Comparison of ENCODE assay signal across 9 cellular contexts in the genomic region with DNA sequence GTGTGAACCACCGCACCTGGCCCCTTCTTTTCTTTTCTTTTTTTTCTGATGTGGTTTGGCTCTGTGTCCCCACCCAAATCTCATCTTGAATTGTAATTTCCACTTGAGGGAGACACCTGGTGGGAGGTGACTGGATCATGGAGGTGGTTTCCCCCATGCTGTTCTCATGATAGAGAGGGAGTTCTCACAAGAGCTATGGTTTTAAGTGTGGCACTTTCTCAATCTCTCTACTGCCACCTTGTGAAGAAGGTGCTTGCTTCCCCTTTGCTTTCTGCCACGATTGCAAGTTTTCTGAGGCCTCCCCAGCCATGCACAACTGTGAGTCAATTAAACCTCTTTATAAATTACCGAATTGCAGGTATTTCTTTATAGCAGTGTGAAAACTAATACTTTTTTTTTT. TPM values are rescaled to one million over a fixed set of nuclear protein-coding genes. Genes with fewer than 3 reads are reported as not detected.
DNase-seq lines count a peak whose midpoint lies in the region; ATAC-seq, FAIRE-seq and TF ChIP-seq lines count a peak whose summit lies in the region.
"Had no signal": no experiment of that assay in that cellular context is flagged by ENCODE, and none has a peak within 500 bp of the region (broad histone marks: within the 10 kb centered on the region; RNA-seq: fewer than 3 reads in every experiment).

No MANE protein-coding gene starts in this region.

- H3K4me1 Mint-ChIP-seq in Caco-2 (ENCODE audit: low read depth, unreplicated experiment) (peaks cover 2% of the 10 kb centered on the region), T-helper 17 cell (peaks cover 5% of the 10 kb centered on the region)

- peaks cover 6% of the 10 kb centered on the region for H3K36me3 Mint-ChIP-seq in Caco-2 (ENCODE audit: insufficient read depth, unreplicated experiment)
- no peaks in the 10 kb centered on the region for H3K36me3 Mint-ChIP-seq in T-helper 17 cell (ENCODE audit: low read depth)

- H3K36me3 ChIP-seq in Caco-2 (ENCODE audit: control insufficient read depth, insufficient read depth, low read length): no peaks in the 10 kb centered on the region
- no peaks in the 10 kb centered on the region for H3K36me3 ChIP-seq in kidney (ENCODE audit: control insufficient read depth in 1 of 2, insufficient read depth in 2 of 2, low read length in 2 of 2)

- TF ChIP-seq RAD21 in Ishikawa (IDR thresholded peaks at IDR 0.05; ENCODE audit: low read depth): peak; percentile 54

- TF ChIP-seq CTCF in Caco-2 (IDR thresholded peaks at IDR 0.05; ENCODE audit: insufficient read depth in 1 of 2, low read depth in 1 of 2, low read length in 1 of 2, severe bottlenecking in 1 of 2, unreplicated experiment in 1 of 2) (peak; percentile 46), kidney (IDR thresholded peaks at IDR 0.05; ENCODE audit: borderline replicate concordance, extremely low read depth, insufficient read depth) (peak; percentile 48)

- DNase-seq in Caco-2: peak in 1 of 2 experiments; percentile 37
- no peak for DNase-seq in T-helper 17 cell
- DNase-seq in kidney: no peak
- DNase-seq in AG08396 (ENCODE audit: low spot score): no peak
- no peak for DNase-seq in GOT3 (lab: John Stamatoyannopoulos, UW)

- H3K4me1 ChIP-seq in Caco-2: peaks cover 11% of the 10 kb centered on the region
- H3K4me1 ChIP-seq in kidney (ENCODE audit: control insufficient read depth in 1 of 2, insufficient read depth in 1 of 2, low read depth in 1 of 2, low read length in 2 of 2): peaks cover 4 to 5% of the 10 kb centered on the region in 2 donors

- H3K27ac Mint-ChIP-seq in Caco-2 (ENCODE audit: unreplicated experiment): no peak overlapping the region
- H3K27ac Mint-ChIP-seq in T-helper 17 cell: peak overlapping the region; percentile 1

- no peak overlapping the region for H3K27ac ChIP-seq in kidney (ENCODE audit: low read depth in 2 of 2, low read length in 2 of 2)
- H3K27ac ChIP-seq: parathyroid adenoma had no signal

- H3K27me3 Mint-ChIP-seq in Caco-2 (ENCODE audit: insufficient read depth, unreplicated experiment) (no peaks in the 10 kb centered on the region), T-helper 17 cell (no peaks in the 10 kb centered on the region)

- H3K9me3 ChIP-seq in Caco-2 (no peaks in the 10 kb centered on the region), T-helper 17 cell (ENCODE audit: control insufficient read depth, low read length, poor library complexity, severe bottlenecking) (no peaks in the 10 kb centered on the region), kidney (ENCODE audit: control insufficient read depth in 1 of 2, low read length in 2 of 2) (no peaks in the 10 kb centered on the region)

- H3K27me3 ChIP-seq in Caco-2 (replicated peaks; ENCODE audit: control insufficient read depth, insufficient read depth, low read length): no peaks in the 10 kb centered on the region

- H3K4me3 Mint-ChIP-seq in Caco-2 (ENCODE audit: unreplicated experiment) (no peak overlapping the region), T-helper 17 cell (no peak overlapping the region)

- POLR2A ChIA-PET in Caco-2 (lab: Charles Lee): interaction anchor here (0.9 kb wide), 1 partner anchor 10 kb away, joined by 3 read pairs; a partner anchor contains a TSS

- BruUV-seq in Caco-2 (replicated peaks; lab: Mats Ljungman, UMichigan): no TSS peak

- CTCF ChIA-PET in Caco-2 (lab: Charles Lee): interaction anchor here (0.5 to 1.0 kb wide), 12 partner anchors 11 to 320 kb away, joined by 3 to 7 read pairs (median 3); a partner anchor contains a TSS

- ATAC-seq in T-helper 17 cell (peak; percentile 78), GM18870 (IDR thresholded peaks at IDR 0.05; ENCODE audit: unreplicated experiment) (no peak), HG02973 (IDR thresholded peaks at IDR 0.05; ENCODE audit: unreplicated experiment) (no peak)

- H3K4me3 ChIP-seq in Caco-2 (ENCODE audit: low read depth, low read length) (no peak overlapping the region), kidney (ENCODE audit: low read length in 2 of 2) (no peak overlapping the region)

- no peaks in the 10 kb centered on the region for H3K9me3 Mint-ChIP-seq in Caco-2 (ENCODE audit: unreplicated experiment)

- no peak overlapping the region for H3K9ac ChIP-seq in kidney (ENCODE audit: low read length in 2 of 2)
- H3K9ac ChIP-seq: parathyroid adenoma had no signal

- no peak for TF ChIP-seq EP300 in Ishikawa (IDR thresholded peaks at IDR 0.05; ENCODE audit: borderline replicate concordance)

- intact Hi-C loops in Caco-2 (cut with micrococcal nuclease; ENCODE audit: unreplicated experiment) (loop anchor here (1.0 kb wide), 1 partner anchor 47 kb away; no protein-coding TSS in a partner anchor), kidney (cut with DNase I) (no loop called here)

- FAIRE-seq in kidney (lab: Jason Lieb, UNC): no peak

TF ChIP-seq in Ishikawa, 13 proteins besides CTCF, POLR2A, EP300 and RAD21:
- TF ChIP-seq CREB1 (IDR thresholded peaks at IDR 0.05; ENCODE audit: low read depth) (no peak), ZBTB7A (IDR thresholded peaks at IDR 0.05; ENCODE audit: low read depth) (no peak), NFIC (IDR thresholded peaks at IDR 0.05) (no peak), EGR1 (IDR thresholded peaks at IDR 0.05) (no peak), CEBPB (IDR thresholded peaks at IDR 0.05) (no peak), FOXM1 (IDR thresholded peaks at IDR 0.05; ENCODE audit: borderline replicate concordance, low read depth) (no peak), TEAD4 (IDR thresholded peaks at IDR 0.05) (no peak), YY1 (IDR thresholded peaks at IDR 0.05; ENCODE audit: low read depth) (no peak), TAF1 (IDR thresholded peaks at IDR 0.05; ENCODE audit: low read depth) (no peak)
- TF ChIP-seq, protein P1, sequence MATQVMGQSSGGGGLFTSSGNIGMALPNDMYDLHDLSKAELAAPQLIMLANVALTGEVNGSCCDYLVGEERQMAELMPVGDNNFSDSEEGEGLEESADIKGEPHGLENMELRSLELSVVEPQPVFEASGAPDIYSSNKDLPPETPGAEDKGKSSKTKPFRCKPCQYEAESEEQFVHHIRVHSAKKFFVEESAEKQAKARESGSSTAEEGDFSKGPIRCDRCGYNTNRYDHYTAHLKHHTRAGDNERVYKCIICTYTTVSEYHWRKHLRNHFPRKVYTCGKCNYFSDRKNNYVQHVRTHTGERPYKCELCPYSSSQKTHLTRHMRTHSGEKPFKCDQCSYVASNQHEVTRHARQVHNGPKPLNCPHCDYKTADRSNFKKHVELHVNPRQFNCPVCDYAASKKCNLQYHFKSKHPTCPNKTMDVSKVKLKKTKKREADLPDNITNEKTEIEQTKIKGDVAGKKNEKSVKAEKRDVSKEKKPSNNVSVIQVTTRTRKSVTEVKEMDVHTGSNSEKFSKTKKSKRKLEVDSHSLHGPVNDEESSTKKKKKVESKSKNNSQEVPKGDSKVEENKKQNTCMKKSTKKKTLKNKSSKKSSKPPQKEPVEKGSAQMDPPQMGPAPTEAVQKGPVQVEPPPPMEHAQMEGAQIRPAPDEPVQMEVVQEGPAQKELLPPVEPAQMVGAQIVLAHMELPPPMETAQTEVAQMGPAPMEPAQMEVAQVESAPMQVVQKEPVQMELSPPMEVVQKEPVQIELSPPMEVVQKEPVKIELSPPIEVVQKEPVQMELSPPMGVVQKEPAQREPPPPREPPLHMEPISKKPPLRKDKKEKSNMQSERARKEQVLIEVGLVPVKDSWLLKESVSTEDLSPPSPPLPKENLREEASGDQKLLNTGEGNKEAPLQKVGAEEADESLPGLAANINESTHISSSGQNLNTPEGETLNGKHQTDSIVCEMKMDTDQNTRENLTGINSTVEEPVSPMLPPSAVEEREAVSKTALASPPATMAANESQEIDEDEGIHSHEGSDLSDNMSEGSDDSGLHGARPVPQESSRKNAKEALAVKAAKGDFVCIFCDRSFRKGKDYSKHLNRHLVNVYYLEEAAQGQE (IDR thresholded peaks at IDR 0.05; ENCODE audit: low read depth): no peak
- TF ChIP-seq, protein P2, sequence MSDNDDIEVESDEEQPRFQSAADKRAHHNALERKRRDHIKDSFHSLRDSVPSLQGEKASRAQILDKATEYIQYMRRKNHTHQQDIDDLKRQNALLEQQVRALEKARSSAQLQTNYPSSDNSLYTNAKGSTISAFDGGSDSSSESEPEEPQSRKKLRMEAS (IDR thresholded peaks at IDR 0.05): no peak
- TF ChIP-seq, protein P3, sequence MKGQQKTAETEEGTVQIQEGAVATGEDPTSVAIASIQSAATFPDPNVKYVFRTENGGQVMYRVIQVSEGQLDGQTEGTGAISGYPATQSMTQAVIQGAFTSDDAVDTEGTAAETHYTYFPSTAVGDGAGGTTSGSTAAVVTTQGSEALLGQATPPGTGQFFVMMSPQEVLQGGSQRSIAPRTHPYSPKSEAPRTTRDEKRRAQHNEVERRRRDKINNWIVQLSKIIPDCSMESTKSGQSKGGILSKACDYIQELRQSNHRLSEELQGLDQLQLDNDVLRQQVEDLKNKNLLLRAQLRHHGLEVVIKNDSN (IDR thresholded peaks at IDR 0.05): no peak

RNA-seq across cellular contexts. Expression of a gene that starts 4.9 kb away (rescaled TPM):
- total RNA-seq in Caco-2 (2022) (11.9 and 13.8 TPM in 2 replicates), T-helper 17 cell (under 1 TPM; 0.55 to 0.65 TPM), kidney (71.3 TPM)
- 174 TPM for polyA plus RNA-seq in kidney (ENCODE audit: insufficient read depth, low read depth, low replicate concordance)

RNA-seq across cellular contexts. Expression of a gene that starts 10.3 kb away (rescaled TPM):
- total RNA-seq in Caco-2 (2022) (110 and 117 TPM in 2 replicates), T-helper 17 cell (10 to 100 TPM; 35.9 to 37.8 TPM), kidney (68.4 TPM)
- 57.0 TPM for polyA plus RNA-seq in kidney (ENCODE audit: insufficient read depth, low read depth, low replicate concordance)

RNA-seq across cellular contexts. Expression of a gene that starts 27.6 kb away (rescaled TPM):
- 8.9 and 14.2 TPM in 2 replicates for total RNA-seq in Caco-2 (2022)
- total RNA-seq in T-helper 17 cell: not detected
- 16.1 TPM for total RNA-seq in kidney
- 34.3 TPM for polyA plus RNA-seq in kidney (ENCODE audit: insufficient read depth, low read depth, low replicate concordance)

RNA-seq across cellular contexts. Expression of a gene that starts 33.5 kb away (rescaled TPM):
- total RNA-seq in Caco-2 (2022) (0.27 and 0.74 TPM in 2 replicates), T-helper 17 cell (1 to 10 TPM; 3.8 to 5.7 TPM), kidney (3.2 TPM)
- polyA plus RNA-seq in kidney (ENCODE audit: insufficient read depth, low read depth, low replicate concordance): 1.8 TPM

RNA-seq across cellular contexts. Expression of a gene that starts 55.5 kb away (rescaled TPM):
- total RNA-seq in Caco-2 (2022) (0.14 TPM in 1 of 2 replicates, not detected in the other), T-helper 17 cell (not detected), kidney (13.9 TPM)
- polyA plus RNA-seq in kidney (ENCODE audit: insufficient read depth, low read depth, low replicate concordance): 16.5 TPM
